ENCODE assay signal across 24 cellular contexts in the genomic region with DNA sequence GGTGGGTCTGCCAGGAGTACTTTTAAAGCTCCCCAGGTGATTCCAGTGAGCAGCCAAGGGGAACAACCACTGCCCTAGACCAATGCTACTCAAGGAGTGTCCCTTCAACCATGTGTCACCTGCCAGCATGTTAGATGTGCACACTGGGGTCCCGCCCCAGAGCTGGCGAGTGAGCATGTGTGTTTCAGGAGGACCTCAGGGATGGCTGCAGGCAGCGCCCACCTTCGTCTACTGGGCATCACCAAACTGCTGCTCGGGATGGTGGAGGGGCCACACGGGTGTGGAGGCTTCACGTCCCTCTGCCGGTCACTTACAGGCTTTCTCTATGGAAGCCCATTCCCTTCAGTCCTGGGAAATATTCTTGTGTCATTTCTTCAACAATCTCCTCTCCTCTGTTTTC. TPM values are rescaled to one million over a fixed set of nuclear protein-coding genes. Genes with fewer than 3 reads are reported as not detected.
"Had no signal": no experiment of that assay in that cellular context is flagged by ENCODE, and none has a peak within 500 bp of the region (broad histone marks: within the 10 kb centered on the region; RNA-seq: fewer than 3 reads in every experiment).

No MANE protein-coding gene starts in this region.

- H3K4me2 ChIP-seq: smooth muscle cell had no signal

- H3K4me1 ChIP-seq: lower lobe of right lung, parathyroid adenoma, right atrium auricular region, testis, upper lobe of right lung, uterus had no signal

- DNase-seq: hypothalamus; immature natural killer cell; lower lobe of right lung; mammary epithelial cell; mesenchymal stem cell; naive thymus-derived CD8-positive, alpha-beta T cell; nucleus accumbens; stimulated activated CD4-positive, alpha-beta T cell treated with anti-CD3 and anti-CD28 coated beads, Interleukin-12 subunit alpha, Interleukin-12 subunit beta, amount 100 ng/mL, for 4 hours; stimulated activated CD4-positive, alpha-beta T cell treated with anti-CD3 and anti-CD28 coated beads, Interleukin-15, amount 100 ng/mL, for 24 hours; stimulated activated CD4-positive, alpha-beta T cell treated with anti-CD3 and anti-CD28 coated beads, Interleukin-2, amount 100 ng/mL, for 24 hours; stimulated activated CD4-positive, alpha-beta T cell treated with anti-CD3 and anti-CD28 coated beads, Interleukin-4, amount 100 ng/mL, for 1 hour; stimulated activated naive B cell treated with anti-CD40 and anti-IgM and Interleukin-4, amounts not matched to agents 10 μg/mL and 1 μg/mL and 100 μg/mL, for 72 hours; stimulated activated naive CD8-positive, alpha-beta T cell treated with anti-CD3 and anti-CD28 coated beads, Interleukin-15, Interleukin-2, amounts not matched to agents 100 U/mL and 50 U/mL, for 24 hours; stomach; testis; thyroid gland; transverse colon; upper lobe of right lung; uterus had no signal

- ATAC-seq: left lobe of liver; lower lobe of right lung; naive thymus-derived CD8-positive, alpha-beta T cell; stimulated activated naive B cell treated with anti-CD40 and anti-IgM and Interleukin-4, amounts not matched to agents 10 μg/mL and 1 μg/mL and 100 μg/mL, for 72 hours; stimulated activated naive CD8-positive, alpha-beta T cell treated with anti-CD3 and anti-CD28 coated beads, Interleukin-15, Interleukin-2, amounts not matched to agents 100 U/mL and 50 U/mL, for 24 hours; upper lobe of right lung had no signal

- H3K36me3 ChIP-seq: lower lobe of right lung, right atrium auricular region, thyroid gland, transverse colon, upper lobe of right lung, uterus had no signal

- H3K9me3 ChIP-seq: lower lobe of right lung, right atrium auricular region, stomach, testis, thyroid gland, transverse colon, upper lobe of right lung, uterus had no signal

- H3K4me3 ChIP-seq: lower lobe of right lung, right atrium auricular region, smooth muscle cell, stomach, testis, thyroid gland, transverse colon, upper lobe of right lung, uterus had no signal

- H3K27me3 ChIP-seq: right atrium auricular region, testis, thyroid gland, transverse colon, upper lobe of right lung, uterus had no signal

- H2AFZ ChIP-seq: parathyroid adenoma had no signal

- H3K27ac ChIP-seq: lower lobe of right lung, parathyroid adenoma, right atrium auricular region, stomach, testis, thyroid gland, transverse colon, upper lobe of right lung, uterus had no signal

- H3K9ac ChIP-seq: parathyroid adenoma had no signal

RNA-seq across cellular contexts. Expression of a gene that starts 29.0 kb away (rescaled TPM):
- total RNA-seq: osteocyte had no signal
- polyA plus RNA-seq: immature natural killer cell; mammary epithelial cell; naive thymus-derived CD8-positive, alpha-beta T cell had no signal
